In the genomic region with DNA sequence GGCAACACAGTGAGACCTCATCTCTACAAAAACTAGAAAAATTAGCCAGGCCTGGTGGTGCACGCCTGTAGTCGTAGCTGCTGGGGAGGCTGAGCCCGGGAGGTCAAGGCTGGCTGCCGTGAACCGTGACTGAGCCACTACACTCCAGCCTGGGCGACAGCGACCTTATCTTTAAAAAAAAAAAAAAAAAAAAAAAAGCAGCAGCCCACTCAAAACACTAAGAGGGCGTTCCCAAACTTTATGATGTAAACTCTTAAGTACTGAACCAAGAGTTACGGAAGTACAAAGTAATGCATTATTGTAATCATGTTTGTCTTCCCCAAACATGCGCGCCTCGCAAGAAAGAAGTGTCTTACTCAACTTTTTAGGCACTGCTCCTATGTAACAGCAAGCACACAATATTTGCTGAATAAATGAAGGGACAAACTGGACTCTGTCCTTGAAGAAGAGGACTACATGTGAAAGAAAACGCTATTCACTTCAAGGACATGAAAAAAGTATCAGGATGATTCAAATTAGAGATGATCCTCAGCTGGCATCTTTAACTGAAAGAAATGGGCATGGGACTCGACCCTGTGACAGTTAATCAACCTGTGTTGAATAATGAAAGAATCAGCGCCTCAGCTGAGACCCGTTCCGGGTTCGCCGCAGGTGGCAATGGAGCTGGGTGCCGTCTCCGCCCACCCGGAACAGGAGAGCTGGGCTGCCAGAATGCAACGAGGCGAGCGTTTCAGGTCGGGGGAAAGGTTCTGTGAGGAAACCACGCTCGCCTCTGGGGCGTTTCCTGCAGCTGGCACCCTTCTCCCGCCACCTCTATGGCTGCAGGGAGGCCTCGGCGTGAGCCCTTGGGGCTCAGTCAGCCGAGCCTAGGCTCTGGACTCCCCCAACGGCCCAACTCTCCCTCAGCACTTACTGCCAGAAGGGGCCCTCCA, we compare ENCODE assay signal across 1 cellular context.
TF ChIP-seq lines count a peak whose summit lies in the region.

No MANE protein-coding gene starts in this region.

TF ChIP-seq in HEK293, 187 proteins besides CTCF, POLR2A, EP300 and RAD21 (continued from another document):
- TF ChIP-seq ZNF148 (tag by site-specific recombination; IDR thresholded peaks at IDR 0.05; ENCODE audit: borderline replicate concordance) (no peak), ZNF623 (tag by site-specific recombination; IDR thresholded peaks at IDR 0.05) (no peak), ZNF362 (tag by site-specific recombination; IDR thresholded peaks at IDR 0.05) (0 out of 2 replicates have a peak, but pooled peaks have one; percentile 61), ZSCAN30 (tag by site-specific recombination; IDR thresholded peaks at IDR 0.05) (no peak), ZNF19 (tag by site-specific recombination; IDR thresholded peaks at IDR 0.05; ENCODE audit: low read depth) (no peak), ZNF544 (tag by site-specific recombination; IDR thresholded peaks at IDR 0.05) (no peak), KLF16 (tag by site-specific recombination; IDR thresholded peaks at IDR 0.05) (0 out of 2 replicates have a peak, but pooled peaks have one; percentile 43)
- TF ChIP-seq, protein P1, sequence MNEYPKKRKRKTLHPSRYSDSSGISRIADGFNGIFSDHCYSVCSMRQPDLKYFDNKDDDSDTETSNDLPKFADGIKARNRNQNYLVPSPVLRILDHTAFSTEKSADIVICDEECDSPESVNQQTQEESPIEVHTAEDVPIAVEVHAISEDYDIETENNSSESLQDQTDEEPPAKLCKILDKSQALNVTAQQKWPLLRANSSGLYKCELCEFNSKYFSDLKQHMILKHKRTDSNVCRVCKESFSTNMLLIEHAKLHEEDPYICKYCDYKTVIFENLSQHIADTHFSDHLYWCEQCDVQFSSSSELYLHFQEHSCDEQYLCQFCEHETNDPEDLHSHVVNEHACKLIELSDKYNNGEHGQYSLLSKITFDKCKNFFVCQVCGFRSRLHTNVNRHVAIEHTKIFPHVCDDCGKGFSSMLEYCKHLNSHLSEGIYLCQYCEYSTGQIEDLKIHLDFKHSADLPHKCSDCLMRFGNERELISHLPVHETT (tag by site-specific recombination; IDR thresholded peaks at IDR 0.05) = 0 out of 2 replicates have a peak, but pooled peaks have one; percentile 14
